ENCODE assay signal across 24 cellular contexts in the genomic region with DNA sequence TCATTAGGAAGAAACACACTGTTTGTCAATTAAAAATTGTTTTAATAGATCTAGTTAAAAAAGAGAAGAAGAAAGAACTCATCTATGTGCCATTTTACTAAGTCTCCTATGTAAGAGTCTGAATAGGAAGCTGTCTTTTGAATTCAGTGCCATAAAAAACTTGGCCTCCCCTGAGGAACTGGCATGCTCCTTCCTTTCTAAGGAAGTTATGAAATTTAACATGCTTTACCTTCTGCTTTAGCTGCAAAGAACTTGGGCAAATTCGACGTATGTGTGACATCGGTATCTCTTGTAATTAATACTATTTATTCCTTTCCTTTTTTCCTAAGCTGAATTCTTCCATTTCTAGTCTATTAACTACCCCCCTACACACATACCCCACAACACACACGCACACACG. TPM values are rescaled to one million over a fixed set of nuclear protein-coding genes. Genes with fewer than 3 reads are reported as not detected.
A peak's percentile ranks its signal among the peaks of the same experiment; 100 is the strongest.
DNase-seq lines count a peak whose midpoint lies in the region; ATAC-seq and TF ChIP-seq lines count a peak whose summit lies in the region.
"Had no signal": no experiment of that assay in that cellular context is flagged by ENCODE, and none has a peak within 500 bp of the region (broad histone marks: within the 10 kb centered on the region; RNA-seq: fewer than 3 reads in every experiment).

No MANE protein-coding gene starts in this region.

- no peak for TF ChIP-seq POLR2A in lower leg skin (IDR thresholded peaks at IDR 0.05)

- no peak overlapping the region for H3K4me3 Mint-ChIP-seq in activated naive CD8-positive, alpha-beta T cell treated with anti-CD3 and anti-CD28 coated beads for 36 hours
- no peak overlapping the region for H3K4me3 Mint-ChIP-seq in activated naive CD8-positive, alpha-beta T cell treated with anti-CD3 and anti-CD28 coated beads, Interleukin-2, amount 50 U/mL, for 24 hours
- no peak overlapping the region for H3K4me3 Mint-ChIP-seq in WTC11
- H3K4me3 Mint-ChIP-seq in activated T-helper 1 cell treated with anti-CD3 and anti-CD28 coated beads, Interleukin-12 subunit alpha, Interleukin-12 subunit beta, Interleukin-2, Interleukin-4 antibody, amounts not matched to agents 30 ng/mL and 10 ng/mL and 1 ng/mL, durations not matched to agents 14 hours and 24 hours and 36 hours: no peak overlapping the region

- peaks cover 18% of the 10 kb centered on the region for H3K36me3 Mint-ChIP-seq in activated naive CD8-positive, alpha-beta T cell treated with anti-CD3 and anti-CD28 coated beads for 36 hours
- peaks cover 22% of the 10 kb centered on the region for H3K36me3 Mint-ChIP-seq in activated naive CD8-positive, alpha-beta T cell treated with anti-CD3 and anti-CD28 coated beads, Interleukin-2, amount 50 U/mL, for 24 hours (ENCODE audit: low read depth)
- peaks cover 31% of the 10 kb centered on the region for H3K36me3 Mint-ChIP-seq in WTC11
- peaks cover 27% of the 10 kb centered on the region for H3K36me3 Mint-ChIP-seq in activated T-helper 1 cell treated with anti-CD3 and anti-CD28 coated beads, Interleukin-12 subunit alpha, Interleukin-12 subunit beta, Interleukin-2, Interleukin-4 antibody, amounts not matched to agents 30 ng/mL and 10 ng/mL and 1 ng/mL, durations not matched to agents 14 hours and 24 hours and 36 hours (ENCODE audit: low read depth)

- intact Hi-C loops in activated T-helper 1 cell treated with anti-CD3 and anti-CD28 coated beads, Interleukin-12 subunit alpha, Interleukin-12 subunit beta, Interleukin-2, Interleukin-4 antibody, amounts not matched to agents 30 ng/mL and 10 ng/mL and 1 ng/mL, durations not matched to agents 14 hours and 24 hours and 36 hours (cut with micrococcal nuclease): no loop called here
- intact Hi-C loops in lower leg skin (cut with DNase I; ENCODE audit: low total_unique reads): no loop called here

- no peak overlapping the region for H3K4me3 ChIP-seq in lower leg skin (ENCODE audit: low read depth, poor library complexity, severe bottlenecking)
- H3K4me3 ChIP-seq: ascending aorta, cardiac muscle cell, gastrocnemius medialis, GM23248, stomach, thyroid gland had no signal

- POLR2A ChIA-PET in WTC11 (lab: Charles Lee): no interaction called here
- POLR2A ChIA-PET in RWPE1 (lab: Yijun Ruan, JAX; ENCODE audit: low non-redundant PET): no interaction called here

- no peaks in the 10 kb centered on the region for H3K27me3 Mint-ChIP-seq in activated naive CD8-positive, alpha-beta T cell treated with anti-CD3 and anti-CD28 coated beads for 36 hours
- no peaks in the 10 kb centered on the region for H3K27me3 Mint-ChIP-seq in activated naive CD8-positive, alpha-beta T cell treated with anti-CD3 and anti-CD28 coated beads, Interleukin-2, amount 50 U/mL, for 24 hours
- no peaks in the 10 kb centered on the region for H3K27me3 Mint-ChIP-seq in WTC11 (ENCODE audit: low read depth)
- H3K27me3 Mint-ChIP-seq in activated T-helper 1 cell treated with anti-CD3 and anti-CD28 coated beads, Interleukin-12 subunit alpha, Interleukin-12 subunit beta, Interleukin-2, Interleukin-4 antibody, amounts not matched to agents 30 ng/mL and 10 ng/mL and 1 ng/mL, durations not matched to agents 14 hours and 24 hours and 36 hours (ENCODE audit: insufficient read depth): no peaks in the 10 kb centered on the region

- no peak for DNase-seq in activated naive CD8-positive, alpha-beta T cell treated with anti-CD3 and anti-CD28 coated beads for 36 hours
- DNase-seq in activated naive CD8-positive, alpha-beta T cell treated with anti-CD3 and anti-CD28 coated beads, Interleukin-2, amount 50 U/mL, for 24 hours: no peak
- DNase-seq in MV-4-11 (lab: John Stamatoyannopoulos, UW): peak; percentile 26
- no peak for DNase-seq in WTC11 (ENCODE audit: low spot score)
- no peak for DNase-seq in activated T-helper 1 cell treated with anti-CD3 and anti-CD28 coated beads, Interleukin-12 subunit alpha, Interleukin-12 subunit beta, Interleukin-2, Interleukin-4 antibody, amounts not matched to agents 30 ng/mL and 10 ng/mL and 1 ng/mL, durations not matched to agents 14 hours and 24 hours and 36 hours (ENCODE audit: low spot score)
- DNase-seq in lower leg skin (ENCODE audit: low spot score in 2 of 2): no peak
- DNase-seq in RWPE1 (ENCODE audit: low spot score): no peak
- DNase-seq: cortex of kidney; DMS79 treated with DMSO at 0.1 percent for 48 hours; gastrocnemius medialis; GM23248; NCI-H2029 treated with DMSO at 0.1 percent for 48 hours; OCI-M1; small intestine; stimulated activated CD4-positive, alpha-beta T cell treated with anti-CD3 and anti-CD28 coated beads, Interleukin-2, amount 100 ng/mL, for 24 hours; stomach; T-helper 9 cell; thyroid gland had no signal

- H3K9me3 Mint-ChIP-seq in activated naive CD8-positive, alpha-beta T cell treated with anti-CD3 and anti-CD28 coated beads for 36 hours: no peaks in the 10 kb centered on the region
- H3K9me3 Mint-ChIP-seq in activated naive CD8-positive, alpha-beta T cell treated with anti-CD3 and anti-CD28 coated beads, Interleukin-2, amount 50 U/mL, for 24 hours: no peaks in the 10 kb centered on the region
- H3K9me3 Mint-ChIP-seq in WTC11: no peaks in the 10 kb centered on the region
- no peaks in the 10 kb centered on the region for H3K9me3 Mint-ChIP-seq in activated T-helper 1 cell treated with anti-CD3 and anti-CD28 coated beads, Interleukin-12 subunit alpha, Interleukin-12 subunit beta, Interleukin-2, Interleukin-4 antibody, amounts not matched to agents 30 ng/mL and 10 ng/mL and 1 ng/mL, durations not matched to agents 14 hours and 24 hours and 36 hours
- H3K9me3 Mint-ChIP-seq: activated naive CD4-positive, alpha-beta T cell treated with anti-CD3 and anti-CD28 coated beads, Interleukin-2, amount 50 U/mL, for 72 hours had no signal

- WGBS in lower leg skin, 2 donors: 74 to 83% methylated on average over 5 of the region's 5 CpGs

- ATAC-seq in activated naive CD8-positive, alpha-beta T cell treated with anti-CD3 and anti-CD28 coated beads, Interleukin-2, amount 50 U/mL, for 24 hours: no peak
- no peak for ATAC-seq in WTC11
- no peak for ATAC-seq in GM18867 (IDR thresholded peaks at IDR 0.05; ENCODE audit: unreplicated experiment)
- ATAC-seq: activated naive CD4-positive, alpha-beta T cell treated with anti-CD3 and anti-CD28 coated beads, Interleukin-2, amount 50 U/mL, for 72 hours; gastrocnemius medialis; SK-N-SH treated with all-trans-retinoic acid at 6 μM for 48 hours had no signal

- no peak overlapping the region for H3K27ac ChIP-seq in RWPE1
- H3K27ac ChIP-seq: ascending aorta, cardiac muscle cell, gastrocnemius medialis, GM23248, parathyroid adenoma, stomach, thyroid gland had no signal

- peaks cover 19% of the 10 kb centered on the region for H3K4me1 Mint-ChIP-seq in activated naive CD8-positive, alpha-beta T cell treated with anti-CD3 and anti-CD28 coated beads for 36 hours
- H3K4me1 Mint-ChIP-seq in activated naive CD8-positive, alpha-beta T cell treated with anti-CD3 and anti-CD28 coated beads, Interleukin-2, amount 50 U/mL, for 24 hours: peaks cover 21% of the 10 kb centered on the region
- H3K4me1 Mint-ChIP-seq in WTC11: peaks cover 29% of the 10 kb centered on the region
- H3K4me1 Mint-ChIP-seq in activated T-helper 1 cell treated with anti-CD3 and anti-CD28 coated beads, Interleukin-12 subunit alpha, Interleukin-12 subunit beta, Interleukin-2, Interleukin-4 antibody, amounts not matched to agents 30 ng/mL and 10 ng/mL and 1 ng/mL, durations not matched to agents 14 hours and 24 hours and 36 hours (ENCODE audit: low read depth): peaks cover 15% of the 10 kb centered on the region

- TF ChIP-seq CTCF in WTC11 (IDR thresholded peaks at IDR 0.05) (no peak), lower leg skin (IDR thresholded peaks at IDR 0.05) (no peak), RWPE1 (conservative IDR thresholded peaks at IDR 0.05; ENCODE audit: low read depth) (no peak)

- CTCF ChIA-PET in WTC11 (lab: Charles Lee) (no interaction called here), RWPE1 (lab: Yijun Ruan, JAX) (interaction anchor here (0.5 kb wide), 1 partner anchor 696 kb away, joined by 3 read pairs; no protein-coding TSS in a partner anchor)

- peak overlapping the region; percentile 5 for H3K27ac Mint-ChIP-seq in activated naive CD8-positive, alpha-beta T cell treated with anti-CD3 and anti-CD28 coated beads for 36 hours
- no peak overlapping the region for H3K27ac Mint-ChIP-seq in activated naive CD8-positive, alpha-beta T cell treated with anti-CD3 and anti-CD28 coated beads, Interleukin-2, amount 50 U/mL, for 24 hours
- peak overlapping the region; percentile 77; the same call in 1 of the 2 replicates for H3K27ac Mint-ChIP-seq in WTC11
- H3K27ac Mint-ChIP-seq in activated T-helper 1 cell treated with anti-CD3 and anti-CD28 coated beads, Interleukin-12 subunit alpha, Interleukin-12 subunit beta, Interleukin-2, Interleukin-4 antibody, amounts not matched to agents 30 ng/mL and 10 ng/mL and 1 ng/mL, durations not matched to agents 14 hours and 24 hours and 36 hours: no peak overlapping the region
- H3K27ac Mint-ChIP-seq: activated naive CD4-positive, alpha-beta T cell treated with anti-CD3 and anti-CD28 coated beads, Interleukin-2, amount 50 U/mL, for 72 hours had no signal

RNA-seq across cellular contexts. Expression of gene TM7SF3, which starts 12.5 kb away (rescaled TPM):
- 10 to 100 TPM; 32.4 to 33.6 TPM for total RNA-seq in activated naive CD8-positive, alpha-beta T cell treated with anti-CD3 and anti-CD28 coated beads for 36 hours
- total RNA-seq in WTC11 (2021): 75.3 to 80.9 TPM (median 75.7 TPM) in 3 replicates
- 43.5 and 47.0 TPM in 2 replicates for total RNA-seq in activated T-helper 1 cell treated with anti-CD3 and anti-CD28 coated beads, Interleukin-12 subunit alpha, Interleukin-12 subunit beta, Interleukin-2, Interleukin-4 antibody, amounts not matched to agents 30 ng/mL and 10 ng/mL and 1 ng/mL, durations not matched to agents 14 hours and 24 hours and 36 hours
- 100 to 1,000 TPM in 1 of 4 donors, 10 to 100 TPM in 3; 36.7 to 158 (median 83.9) TPM for total RNA-seq in lower leg skin

RNA-seq across cellular contexts. Expression of gene MED21, which starts 20.7 kb away (rescaled TPM):
- 10 to 100 TPM; 27.8 to 29.3 TPM for total RNA-seq in activated naive CD8-positive, alpha-beta T cell treated with anti-CD3 and anti-CD28 coated beads for 36 hours
- total RNA-seq in WTC11 (2021) (52.8 to 56.8 TPM (median 56.1 TPM) in 3 replicates), lower leg skin (10 to 100 TPM; 29.3 to 52.7 (median 41.2) TPM)
- 28.9 and 34.1 TPM in 2 replicates for total RNA-seq in activated T-helper 1 cell treated with anti-CD3 and anti-CD28 coated beads, Interleukin-12 subunit alpha, Interleukin-12 subunit beta, Interleukin-2, Interleukin-4 antibody, amounts not matched to agents 30 ng/mL and 10 ng/mL and 1 ng/mL, durations not matched to agents 14 hours and 24 hours and 36 hours

Comparison
In these comparisons a context has a peak if more than half of its experiments do, and no peak if none do; other contexts are left out.
1. H3K27ac Mint-ChIP-seq: peak in activated naive CD8-positive, alpha-beta T cell treated with anti-CD3 and anti-CD28 coated beads for 36 hours (single experiment) and WTC11 (single experiment); none in activated naive CD8-positive, alpha-beta T cell treated with anti-CD3 and anti-CD28 coated beads, Interleukin-2, amount 50 U/mL, for 24 hours (single experiment) and activated T-helper 1 cell treated with anti-CD3 and anti-CD28 coated beads, Interleukin-12 subunit alpha, Interleukin-12 subunit beta, Interleukin-2, Interleukin-4 antibody, amounts not matched to agents 30 ng/mL and 10 ng/mL and 1 ng/mL, durations not matched to agents 14 hours and 24 hours and 36 hours (single experiment).